In the genomic region with DNA sequence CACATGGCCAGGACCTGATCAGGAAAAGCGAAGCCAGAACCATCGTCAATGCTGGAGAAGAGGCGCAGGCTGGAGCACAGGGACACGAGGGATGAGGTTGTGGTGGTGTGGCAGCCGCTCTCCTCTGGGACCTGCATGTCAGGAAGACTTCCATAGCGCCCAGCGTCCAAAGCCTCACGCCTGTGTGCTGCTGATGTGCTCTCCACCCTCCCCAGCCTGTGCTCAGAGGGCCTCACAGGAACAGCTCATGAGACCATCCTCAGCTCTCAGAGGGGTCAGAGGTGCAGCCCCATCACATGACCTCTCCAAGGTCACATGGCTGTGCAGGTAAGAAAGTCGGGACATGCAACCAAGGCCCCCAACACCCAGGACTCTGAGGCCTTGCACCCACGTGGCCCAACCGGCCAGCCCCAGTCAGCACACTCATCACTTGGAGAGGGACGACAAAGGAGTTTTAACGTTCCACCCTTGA, we compare ENCODE assay signal across 23 cellular contexts.
"Had no signal": no experiment of that assay in that cellular context is flagged by ENCODE, and none has a peak within 500 bp of the region (broad histone marks: within the 10 kb centered on the region; RNA-seq: fewer than 3 reads in every experiment).

No MANE protein-coding gene starts in this region.

- H3K4me3 Mint-ChIP-seq: dendritic cell treated with granulocyte-macrophage colony-stimulating factor and Interleukin-4, amounts not matched to agents 40 ng/mL and 50 ng/mL, for 4 days; effector memory CD8-positive, alpha-beta T cell; natural killer cell treated with Interleukin-12 subunit alpha and Interleukin-12 subunit beta and Interleukin-15 and Interleukin-18, amount 100 ng/mL, for 72 hours; stimulated activated effector memory CD8-positive, alpha-beta T cell treated with anti-CD3 and anti-CD28 coated beads, Interleukin-12 subunit alpha, Interleukin-12 subunit beta, amount 100 ng/mL, for 72 hours had no signal

- H3K4me1 ChIP-seq: gastroesophageal sphincter, left ventricle myocardium inferior, thyroid gland, upper lobe of left lung, uterus had no signal

- H3K9me3 ChIP-seq: esophagus squamous epithelium, gastroesophageal sphincter, left ventricle myocardium inferior, neutrophil, suprapubic skin, thyroid gland, upper lobe of left lung, uterus had no signal

- H3K27ac Mint-ChIP-seq: dendritic cell treated with granulocyte-macrophage colony-stimulating factor and Interleukin-4, amounts not matched to agents 40 ng/mL and 50 ng/mL, for 4 days; effector memory CD8-positive, alpha-beta T cell; natural killer cell treated with Interleukin-12 subunit alpha and Interleukin-12 subunit beta and Interleukin-15 and Interleukin-18, amount 100 ng/mL, for 72 hours; stimulated activated effector memory CD8-positive, alpha-beta T cell treated with anti-CD3 and anti-CD28 coated beads, Interleukin-12 subunit alpha, Interleukin-12 subunit beta, amount 100 ng/mL, for 72 hours had no signal

- H3K36me3 Mint-ChIP-seq: natural killer cell treated with Interleukin-12 subunit alpha and Interleukin-12 subunit beta and Interleukin-15 and Interleukin-18, amount 100 ng/mL, for 72 hours; stimulated activated effector memory CD8-positive, alpha-beta T cell treated with anti-CD3 and anti-CD28 coated beads, Interleukin-12 subunit alpha, Interleukin-12 subunit beta, amount 100 ng/mL, for 72 hours had no signal

- H3K4me2 ChIP-seq: smooth muscle cell had no signal

- H3K27me3 ChIP-seq: esophagus squamous epithelium, gastroesophageal sphincter, neutrophil, suprapubic skin, thyroid gland, upper lobe of left lung, uterus had no signal

- H3K36me3 ChIP-seq: neutrophil, uterus had no signal

- H3K4me3 ChIP-seq: esophagus squamous epithelium, gastroesophageal sphincter, left ventricle myocardium inferior, lung, smooth muscle cell, suprapubic skin, thyroid gland, upper lobe of left lung, uterus had no signal

- H3K9me3 Mint-ChIP-seq: dendritic cell treated with granulocyte-macrophage colony-stimulating factor and Interleukin-4, amounts not matched to agents 40 ng/mL and 50 ng/mL, for 4 days; effector memory CD8-positive, alpha-beta T cell; natural killer cell treated with Interleukin-12 subunit alpha and Interleukin-12 subunit beta and Interleukin-15 and Interleukin-18, amount 100 ng/mL, for 72 hours; stimulated activated effector memory CD8-positive, alpha-beta T cell treated with anti-CD3 and anti-CD28 coated beads, Interleukin-12 subunit alpha, Interleukin-12 subunit beta, amount 100 ng/mL, for 72 hours had no signal

- H3K27me3 Mint-ChIP-seq: effector memory CD8-positive, alpha-beta T cell; natural killer cell treated with Interleukin-12 subunit alpha and Interleukin-12 subunit beta and Interleukin-15 and Interleukin-18, amount 100 ng/mL, for 72 hours had no signal

- DNase-seq: effector memory CD8-positive, alpha-beta T cell; esophagus squamous epithelium; foreskin fibroblast; glutamatergic neuron; islet precursor cell; left ventricle myocardium inferior; mesenchymal stem cell; midbrain; right cardiac atrium; stimulated activated CD4-positive, alpha-beta T cell treated with anti-CD3 and anti-CD28 coated beads, Interleukin-4, amount 100 ng/mL, for 1 hour; stimulated activated CD8-positive, alpha-beta memory T cell treated with anti-CD3 and anti-CD28 coated beads, Interleukin-4, amount 100 ng/mL, for 48 hours; stimulated activated naive CD8-positive, alpha-beta T cell treated with anti-CD3 and anti-CD28 coated beads, Interleukin-15, Interleukin-2, amounts not matched to agents 100 U/mL and 50 U/mL, for 24 hours; thyroid gland; uterus had no signal

- H3K4me1 Mint-ChIP-seq: stimulated activated effector memory CD8-positive, alpha-beta T cell treated with anti-CD3 and anti-CD28 coated beads, Interleukin-12 subunit alpha, Interleukin-12 subunit beta, amount 100 ng/mL, for 72 hours had no signal

- H3K27ac ChIP-seq: esophagus squamous epithelium, gastroesophageal sphincter, left ventricle myocardium inferior, neutrophil, suprapubic skin, thyroid gland, upper lobe of left lung, uterus had no signal
